Comparison of ENCODE assay signal across 1 cellular context in the genomic region with DNA sequence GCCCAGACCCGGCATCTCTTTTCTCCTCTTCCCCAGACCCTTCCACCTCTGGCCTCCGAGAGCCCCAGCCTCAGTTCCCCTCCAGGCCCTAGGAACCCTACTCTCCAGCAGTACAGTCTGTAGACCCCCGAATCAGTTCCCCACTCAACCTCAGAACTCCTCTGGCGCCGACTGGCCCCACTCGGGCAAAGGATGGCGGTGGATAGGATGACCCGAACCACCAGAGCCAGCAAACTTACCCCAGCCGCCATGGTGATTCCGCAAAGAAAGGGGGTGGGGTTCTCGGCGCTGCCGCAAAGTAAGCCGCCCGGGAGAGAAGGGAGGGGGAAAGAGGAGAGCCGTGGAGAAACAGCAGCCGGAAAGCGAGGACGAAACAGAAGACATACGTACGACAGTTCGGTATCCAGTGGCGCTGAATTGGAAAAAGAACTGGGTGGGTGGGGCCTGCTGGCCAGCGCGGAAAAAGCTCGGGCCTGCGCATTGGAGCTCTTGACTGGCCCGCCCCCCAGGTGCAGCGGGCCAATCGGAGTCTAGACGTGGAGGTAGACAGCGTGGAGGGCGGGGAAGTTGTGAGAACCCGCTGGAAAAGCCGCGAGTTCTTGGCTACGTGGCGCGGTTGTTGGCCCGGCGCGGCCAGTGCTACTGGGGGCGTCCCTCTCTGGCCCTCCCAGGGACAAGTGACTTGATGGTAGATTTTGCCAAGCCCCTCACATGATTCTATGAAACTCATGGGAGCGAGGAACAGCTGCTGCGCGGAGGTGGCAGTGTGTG.
TF ChIP-seq lines count a peak whose summit lies in the region.

A gene with protein sequence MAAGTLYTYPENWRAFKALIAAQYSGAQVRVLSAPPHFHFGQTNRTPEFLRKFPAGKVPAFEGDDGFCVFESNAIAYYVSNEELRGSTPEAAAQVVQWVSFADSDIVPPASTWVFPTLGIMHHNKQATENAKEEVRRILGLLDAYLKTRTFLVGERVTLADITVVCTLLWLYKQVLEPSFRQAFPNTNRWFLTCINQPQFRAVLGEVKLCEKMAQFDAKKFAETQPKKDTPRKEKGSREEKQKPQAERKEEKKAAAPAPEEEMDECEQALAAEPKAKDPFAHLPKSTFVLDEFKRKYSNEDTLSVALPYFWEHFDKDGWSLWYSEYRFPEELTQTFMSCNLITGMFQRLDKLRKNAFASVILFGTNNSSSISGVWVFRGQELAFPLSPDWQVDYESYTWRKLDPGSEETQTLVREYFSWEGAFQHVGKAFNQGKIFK (minus strand): TSS at position 300 of the 771 bp plus-strand sequence. CDS start 49 bp downstream, at position 251.

TF ChIP-seq in K562, 482 proteins besides CTCF, POLR2A, EP300 and RAD21 (continued from another document):
- TF ChIP-seq, protein P1, sequence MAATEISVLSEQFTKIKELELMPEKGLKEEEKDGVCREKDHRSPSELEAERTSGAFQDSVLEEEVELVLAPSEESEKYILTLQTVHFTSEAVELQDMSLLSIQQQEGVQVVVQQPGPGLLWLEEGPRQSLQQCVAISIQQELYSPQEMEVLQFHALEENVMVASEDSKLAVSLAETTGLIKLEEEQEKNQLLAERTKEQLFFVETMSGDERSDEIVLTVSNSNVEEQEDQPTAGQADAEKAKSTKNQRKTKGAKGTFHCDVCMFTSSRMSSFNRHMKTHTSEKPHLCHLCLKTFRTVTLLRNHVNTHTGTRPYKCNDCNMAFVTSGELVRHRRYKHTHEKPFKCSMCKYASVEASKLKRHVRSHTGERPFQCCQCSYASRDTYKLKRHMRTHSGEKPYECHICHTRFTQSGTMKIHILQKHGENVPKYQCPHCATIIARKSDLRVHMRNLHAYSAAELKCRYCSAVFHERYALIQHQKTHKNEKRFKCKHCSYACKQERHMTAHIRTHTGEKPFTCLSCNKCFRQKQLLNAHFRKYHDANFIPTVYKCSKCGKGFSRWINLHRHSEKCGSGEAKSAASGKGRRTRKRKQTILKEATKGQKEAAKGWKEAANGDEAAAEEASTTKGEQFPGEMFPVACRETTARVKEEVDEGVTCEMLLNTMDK (IDR thresholded peaks at IDR 0.05; ENCODE audit: borderline replicate concordance, insufficient read depth, low read depth, low read length, poor library complexity, severe bottlenecking): peak; percentile 27
- TF ChIP-seq POLR2H (tag; IDR thresholded peaks at IDR 0.05; ENCODE audit: low read depth): peak; percentile 88
- no peak for TF ChIP-seq ZNF445 (CRISPR knock-in tag; IDR thresholded peaks at IDR 0.05; ENCODE audit: low read depth)
- no peak for TF ChIP-seq RBM34 (IDR thresholded peaks at IDR 0.05; ENCODE audit: borderline replicate concordance, insufficient read depth, low read length)
- TF ChIP-seq, protein P2, sequence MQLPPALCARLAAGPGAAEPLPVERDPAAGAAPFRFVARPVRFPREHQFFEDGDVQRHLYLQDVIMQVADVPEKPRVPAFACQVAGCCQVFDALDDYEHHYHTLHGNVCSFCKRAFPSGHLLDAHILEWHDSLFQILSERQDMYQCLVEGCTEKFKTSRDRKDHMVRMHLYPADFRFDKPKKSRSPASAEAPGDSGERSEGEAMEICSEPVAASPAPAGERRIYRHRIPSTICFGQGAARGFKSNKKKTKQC (CRISPR knock-in tag; IDR thresholded peaks at IDR 0.05): 0 out of 2 replicates have a peak, but pooled peaks have one; percentile 66
- no peak for TF ChIP-seq CBX3 (IDR thresholded peaks at IDR 0.05; ENCODE audit: borderline replicate concordance in 1 of 2, low read length in 2 of 2)
- TF ChIP-seq SMARCC2 (IDR thresholded peaks at IDR 0.05; ENCODE audit: low read depth): no peak
- TF ChIP-seq, protein P3, sequence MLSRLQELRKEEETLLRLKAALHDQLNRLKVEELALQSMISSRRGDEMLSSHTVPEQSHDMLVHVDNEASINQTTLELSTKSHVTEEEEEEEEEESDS (CRISPR knock-in tag; IDR thresholded peaks at IDR 0.05): no peak
- TF ChIP-seq EZH2 (IDR thresholded peaks at IDR 0.05; ENCODE audit: borderline replicate concordance, low read depth, low read length): no peak
- TF ChIP-seq, protein P4, sequence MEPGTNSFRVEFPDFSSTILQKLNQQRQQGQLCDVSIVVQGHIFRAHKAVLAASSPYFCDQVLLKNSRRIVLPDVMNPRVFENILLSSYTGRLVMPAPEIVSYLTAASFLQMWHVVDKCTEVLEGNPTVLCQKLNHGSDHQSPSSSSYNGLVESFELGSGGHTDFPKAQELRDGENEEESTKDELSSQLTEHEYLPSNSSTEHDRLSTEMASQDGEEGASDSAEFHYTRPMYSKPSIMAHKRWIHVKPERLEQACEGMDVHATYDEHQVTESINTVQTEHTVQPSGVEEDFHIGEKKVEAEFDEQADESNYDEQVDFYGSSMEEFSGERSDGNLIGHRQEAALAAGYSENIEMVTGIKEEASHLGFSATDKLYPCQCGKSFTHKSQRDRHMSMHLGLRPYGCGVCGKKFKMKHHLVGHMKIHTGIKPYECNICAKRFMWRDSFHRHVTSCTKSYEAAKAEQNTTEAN (CRISPR knock-in tag; IDR thresholded peaks at IDR 0.05): no peak; the same call in 1 of the 2 replicates
- no peak for TF ChIP-seq ZNF274 (IDR thresholded peaks at IDR 0.05; ENCODE audit: borderline replicate concordance, low read depth, low read length)
- TF ChIP-seq, protein P5, sequence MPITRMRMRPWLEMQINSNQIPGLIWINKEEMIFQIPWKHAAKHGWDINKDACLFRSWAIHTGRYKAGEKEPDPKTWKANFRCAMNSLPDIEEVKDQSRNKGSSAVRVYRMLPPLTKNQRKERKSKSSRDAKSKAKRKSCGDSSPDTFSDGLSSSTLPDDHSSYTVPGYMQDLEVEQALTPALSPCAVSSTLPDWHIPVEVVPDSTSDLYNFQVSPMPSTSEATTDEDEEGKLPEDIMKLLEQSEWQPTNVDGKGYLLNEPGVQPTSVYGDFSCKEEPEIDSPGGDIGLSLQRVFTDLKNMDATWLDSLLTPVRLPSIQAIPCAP (CRISPR knock-in tag; IDR thresholded peaks at IDR 0.05; ENCODE audit: borderline replicate concordance): no peak
- peak; percentile 68 for TF ChIP-seq DIDO1 (tag; IDR thresholded peaks at IDR 0.05; ENCODE audit: low read depth)
- TF ChIP-seq BACH1 (tag; IDR thresholded peaks at IDR 0.05): no peak
- TF ChIP-seq, protein P6, sequence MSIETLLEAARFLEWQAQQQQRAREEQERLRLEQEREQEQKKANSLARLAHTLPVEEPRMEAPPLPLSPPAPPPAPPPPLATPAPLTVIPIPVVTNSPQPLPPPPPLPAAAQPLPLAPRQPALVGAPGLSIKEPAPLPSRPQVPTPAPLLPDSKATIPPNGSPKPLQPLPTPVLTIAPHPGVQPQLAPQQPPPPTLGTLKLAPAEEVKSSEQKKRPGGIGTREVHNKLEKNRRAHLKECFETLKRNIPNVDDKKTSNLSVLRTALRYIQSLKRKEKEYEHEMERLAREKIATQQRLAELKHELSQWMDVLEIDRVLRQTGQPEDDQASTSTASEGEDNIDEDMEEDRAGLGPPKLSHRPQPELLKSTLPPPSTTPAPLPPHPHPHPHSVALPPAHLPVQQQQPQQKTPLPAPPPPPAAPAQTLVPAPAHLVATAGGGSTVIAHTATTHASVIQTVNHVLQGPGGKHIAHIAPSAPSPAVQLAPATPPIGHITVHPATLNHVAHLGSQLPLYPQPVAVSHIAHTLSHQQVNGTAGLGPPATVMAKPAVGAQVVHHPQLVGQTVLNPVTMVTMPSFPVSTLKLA (conservative IDR thresholded peaks at IDR 0.05): peak; percentile 56 to 62
- TF ChIP-seq MTA2 (IDR thresholded peaks at IDR 0.05; ENCODE audit: low read depth): no peak
- TF ChIP-seq ARID1B (IDR thresholded peaks at IDR 0.05): peak; percentile 27; the same call in 1 of the 2 replicates
- no peak for TF ChIP-seq RNF2 (IDR thresholded peaks at IDR 0.05)
- TF ChIP-seq, protein P7, sequence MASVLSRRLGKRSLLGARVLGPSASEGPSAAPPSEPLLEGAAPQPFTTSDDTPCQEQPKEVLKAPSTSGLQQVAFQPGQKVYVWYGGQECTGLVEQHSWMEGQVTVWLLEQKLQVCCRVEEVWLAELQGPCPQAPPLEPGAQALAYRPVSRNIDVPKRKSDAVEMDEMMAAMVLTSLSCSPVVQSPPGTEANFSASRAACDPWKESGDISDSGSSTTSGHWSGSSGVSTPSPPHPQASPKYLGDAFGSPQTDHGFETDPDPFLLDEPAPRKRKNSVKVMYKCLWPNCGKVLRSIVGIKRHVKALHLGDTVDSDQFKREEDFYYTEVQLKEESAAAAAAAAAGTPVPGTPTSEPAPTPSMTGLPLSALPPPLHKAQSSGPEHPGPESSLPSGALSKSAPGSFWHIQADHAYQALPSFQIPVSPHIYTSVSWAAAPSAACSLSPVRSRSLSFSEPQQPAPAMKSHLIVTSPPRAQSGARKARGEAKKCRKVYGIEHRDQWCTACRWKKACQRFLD (CRISPR knock-in tag; IDR thresholded peaks at IDR 0.05): no peak
- TF ChIP-seq RFX7 (CRISPR knock-in tag; IDR thresholded peaks at IDR 0.05): no peak
- TF ChIP-seq, protein P8, sequence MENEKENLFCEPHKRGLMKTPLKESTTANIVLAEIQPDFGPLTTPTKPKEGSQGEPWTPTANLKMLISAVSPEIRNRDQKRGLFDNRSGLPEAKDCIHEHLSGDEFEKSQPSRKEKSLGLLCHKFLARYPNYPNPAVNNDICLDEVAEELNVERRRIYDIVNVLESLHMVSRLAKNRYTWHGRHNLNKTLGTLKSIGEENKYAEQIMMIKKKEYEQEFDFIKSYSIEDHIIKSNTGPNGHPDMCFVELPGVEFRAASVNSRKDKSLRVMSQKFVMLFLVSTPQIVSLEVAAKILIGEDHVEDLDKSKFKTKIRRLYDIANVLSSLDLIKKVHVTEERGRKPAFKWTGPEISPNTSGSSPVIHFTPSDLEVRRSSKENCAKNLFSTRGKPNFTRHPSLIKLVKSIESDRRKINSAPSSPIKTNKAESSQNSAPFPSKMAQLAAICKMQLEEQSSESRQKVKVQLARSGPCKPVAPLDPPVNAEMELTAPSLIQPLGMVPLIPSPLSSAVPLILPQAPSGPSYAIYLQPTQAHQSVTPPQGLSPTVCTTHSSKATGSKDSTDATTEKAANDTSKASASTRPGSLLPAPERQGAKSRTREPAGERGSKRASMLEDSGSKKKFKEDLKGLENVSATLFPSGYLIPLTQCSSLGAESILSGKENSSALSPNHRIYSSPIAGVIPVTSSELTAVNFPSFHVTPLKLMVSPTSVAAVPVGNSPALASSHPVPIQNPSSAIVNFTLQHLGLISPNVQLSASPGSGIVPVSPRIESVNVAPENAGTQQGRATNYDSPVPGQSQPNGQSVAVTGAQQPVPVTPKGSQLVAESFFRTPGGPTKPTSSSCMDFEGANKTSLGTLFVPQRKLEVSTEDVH (IDR thresholded peaks at IDR 0.05; ENCODE audit: low read depth, partially characterized antibody): no peak
- TF ChIP-seq TAF1 (IDR thresholded peaks at IDR 0.05; ENCODE audit: control insufficient read depth, extremely low read depth, insufficient read depth, low read length, severe bottlenecking): peak; percentile 97
- no peak for TF ChIP-seq CBX8 (IDR thresholded peaks at IDR 0.05; ENCODE audit: borderline replicate concordance, extremely low read depth, low read depth, low read length, poor library complexity, severe bottlenecking)
- TF ChIP-seq ZZZ3 (IDR thresholded peaks at IDR 0.05): peak; percentile 97
- TF ChIP-seq, protein P9, sequence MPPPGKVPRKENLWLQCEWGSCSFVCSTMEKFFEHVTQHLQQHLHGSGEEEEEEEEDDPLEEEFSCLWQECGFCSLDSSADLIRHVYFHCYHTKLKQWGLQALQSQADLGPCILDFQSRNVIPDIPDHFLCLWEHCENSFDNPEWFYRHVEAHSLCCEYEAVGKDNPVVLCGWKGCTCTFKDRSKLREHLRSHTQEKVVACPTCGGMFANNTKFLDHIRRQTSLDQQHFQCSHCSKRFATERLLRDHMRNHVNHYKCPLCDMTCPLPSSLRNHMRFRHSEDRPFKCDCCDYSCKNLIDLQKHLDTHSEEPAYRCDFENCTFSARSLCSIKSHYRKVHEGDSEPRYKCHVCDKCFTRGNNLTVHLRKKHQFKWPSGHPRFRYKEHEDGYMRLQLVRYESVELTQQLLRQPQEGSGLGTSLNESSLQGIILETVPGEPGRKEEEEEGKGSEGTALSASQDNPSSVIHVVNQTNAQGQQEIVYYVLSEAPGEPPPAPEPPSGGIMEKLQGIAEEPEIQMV (tag; conservative IDR thresholded peaks at IDR 0.05; ENCODE audit: low read depth): no peak
- TF ChIP-seq SIX5 (IDR thresholded peaks at IDR 0.05; ENCODE audit: borderline replicate concordance in 1 of 2, insufficient read depth in 1 of 2, low read depth in 1 of 2, low read length in 2 of 2): no peak
- no peak for TF ChIP-seq SMARCA5 (IDR thresholded peaks at IDR 0.05)
- TF ChIP-seq ZNF133 (CRISPR knock-in tag; IDR thresholded peaks at IDR 0.05): no peak
- TF ChIP-seq, protein P10, sequence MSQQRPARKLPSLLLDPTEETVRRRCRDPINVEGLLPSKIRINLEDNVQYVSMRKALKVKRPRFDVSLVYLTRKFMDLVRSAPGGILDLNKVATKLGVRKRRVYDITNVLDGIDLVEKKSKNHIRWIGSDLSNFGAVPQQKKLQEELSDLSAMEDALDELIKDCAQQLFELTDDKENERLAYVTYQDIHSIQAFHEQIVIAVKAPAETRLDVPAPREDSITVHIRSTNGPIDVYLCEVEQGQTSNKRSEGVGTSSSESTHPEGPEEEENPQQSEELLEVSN (IDR thresholded peaks at IDR 0.05; ENCODE audit: borderline replicate concordance in 1 of 2, extremely low read depth in 1 of 2, insufficient read depth in 1 of 2, insufficient read length in 1 of 2, low read depth in 1 of 2, low read length in 1 of 2, poor library complexity in 1 of 2, severe bottlenecking in 1 of 2): peak; percentile 23 to 58
- TF ChIP-seq ZFX (CRISPR knock-in tag; IDR thresholded peaks at IDR 0.05): peak; percentile 78
- TF ChIP-seq U2AF2 (optimal IDR thresholded peaks at IDR 0.05; ENCODE audit: low read depth, low read length): no peak
- TF ChIP-seq EP400 (IDR thresholded peaks at IDR 0.05): peak; percentile 91
- peak; percentile 90 for TF ChIP-seq KDM5B (IDR thresholded peaks at IDR 0.05; ENCODE audit: insufficient replicate concordance, low read depth, low read length)
